1 cellular context compared by ENCODE assay signal in genomic region chr5:118726891-118727290, GRCh38.
TF ChIP-seq lines count a peak whose summit lies in the region.

No MANE protein-coding gene starts in this region.

TF ChIP-seq in WTC11, 78 proteins besides CTCF, POLR2A, EP300 and RAD21 (continued from another document):
- TF ChIP-seq AR (CRISPR knock-in tag; IDR thresholded peaks at IDR 0.05): no peak
TF ChIP-seq in WTC11: peak in this region for 0.
